15 cellular contexts compared by ENCODE assay signal in genomic region chr12:39393179-39393578, GRCh38.
"Had no signal": no experiment of that assay in that cellular context is flagged by ENCODE, and none has a peak within 500 bp of the region (broad histone marks: within the 10 kb centered on the region; RNA-seq: fewer than 3 reads in every experiment).

No MANE protein-coding gene starts in this region.

- H3K27me3 ChIP-seq: adrenal gland, gastroesophageal sphincter, pancreas had no signal

- H3K27me3 Mint-ChIP-seq: effector memory CD8-positive, alpha-beta T cell; stimulated activated naive CD8-positive, alpha-beta T cell treated with anti-CD3 and anti-CD28 coated beads, Interleukin-15, amount 100 ng/mL, for 72 hours; T-helper 17 cell had no signal

- H3K36me3 Mint-ChIP-seq: memory B cell had no signal

- ATAC-seq: effector memory CD8-positive, alpha-beta T cell; gastroesophageal sphincter; left lobe of liver; stimulated activated naive CD8-positive, alpha-beta T cell treated with anti-CD3 and anti-CD28 coated beads, Interleukin-15, amount 100 ng/mL, for 72 hours; T-helper 17 cell had no signal

- H3K4me1 Mint-ChIP-seq: memory B cell; stimulated activated naive CD8-positive, alpha-beta T cell treated with anti-CD3 and anti-CD28 coated beads, Interleukin-15, amount 100 ng/mL, for 72 hours had no signal

- H3K9me3 Mint-ChIP-seq: activated T-helper 2 cell treated with anti-CD3 and anti-CD28 coated beads, Interferon-gamma antibody, Interleukin-2, Interleukin-4, amounts not matched to agents 10 μg/mL and 5 μg/mL and 100 μg/mL, durations not matched to agents 14 hours and 24 hours and 36 hours; effector memory CD8-positive, alpha-beta T cell; memory B cell; nephron progenitor cell; stimulated activated naive CD8-positive, alpha-beta T cell treated with anti-CD3 and anti-CD28 coated beads, Interleukin-15, amount 100 ng/mL, for 72 hours had no signal

- DNase-seq: activated naive CD4-positive, alpha-beta T cell treated with anti-CD3 and anti-CD28 coated beads, Interleukin-2, amount 50 U/mL, for 16 hours; adrenal gland; central memory CD4-positive, alpha-beta T cell; effector memory CD8-positive, alpha-beta T cell; nephron progenitor cell; stimulated activated CD4-positive, alpha-beta T cell treated with anti-CD3 and anti-CD28 coated beads, Interleukin-15, amount 100 ng/mL, for 24 hours; stimulated activated CD4-positive, alpha-beta T cell treated with anti-CD3 and anti-CD28 coated beads, Interleukin-4, amount 100 ng/mL, for 24 hours; stimulated activated naive CD8-positive, alpha-beta T cell treated with anti-CD3 and anti-CD28 coated beads, Interleukin-15, amount 100 ng/mL, for 72 hours; T-helper 17 cell had no signal

- H3K4me3 Mint-ChIP-seq: effector memory CD8-positive, alpha-beta T cell; memory B cell; nephron progenitor cell; stimulated activated naive CD8-positive, alpha-beta T cell treated with anti-CD3 and anti-CD28 coated beads, Interleukin-15, amount 100 ng/mL, for 72 hours; T-helper 17 cell had no signal

- H3K4me3 ChIP-seq: adrenal gland, gastroesophageal sphincter, pancreas, thoracic aorta had no signal

- H3K27ac Mint-ChIP-seq: activated T-helper 2 cell treated with anti-CD3 and anti-CD28 coated beads, Interferon-gamma antibody, Interleukin-2, Interleukin-4, amounts not matched to agents 10 μg/mL and 5 μg/mL and 100 μg/mL, durations not matched to agents 14 hours and 24 hours and 36 hours; effector memory CD8-positive, alpha-beta T cell; memory B cell; nephron progenitor cell; stimulated activated naive CD8-positive, alpha-beta T cell treated with anti-CD3 and anti-CD28 coated beads, Interleukin-15, amount 100 ng/mL, for 72 hours; T-helper 17 cell had no signal

- H3K36me3 ChIP-seq: adrenal gland, gastroesophageal sphincter, pancreas, thoracic aorta had no signal

- H3K4me1 ChIP-seq: adrenal gland, gastroesophageal sphincter, pancreas had no signal

- H3K27ac ChIP-seq: adrenal gland, gastroesophageal sphincter, pancreas, thoracic aorta had no signal

- H3K9me3 ChIP-seq: adrenal gland, gastroesophageal sphincter, pancreas, thoracic aorta had no signal
